8 cellular contexts compared by ENCODE assay signal in genomic region chr11:1832181-1832988, GRCh38. TPM values are rescaled to one million over a fixed set of nuclear protein-coding genes. Genes with fewer than 3 reads are reported as not detected.
DNase-seq lines count a peak whose midpoint lies in the region; ATAC-seq and TF ChIP-seq lines count a peak whose summit lies in the region.

No MANE protein-coding gene starts in this region.

- H3K4me1 ChIP-seq in aorta (ENCODE audit: control insufficient read depth in 1 of 2, insufficient read depth in 2 of 2, low read length in 2 of 2), result no peaks in the 10 kb centered on the region

- no peaks in the 10 kb centered on the region for H3K36me3 ChIP-seq in aorta (ENCODE audit: control insufficient read depth in 1 of 2, insufficient read depth in 2 of 2, low read length in 1 of 2)

- H3K9me3 ChIP-seq in aorta (ENCODE audit: control insufficient read depth, low read length), result no peaks in the 10 kb centered on the region

- H3K9me3 Mint-ChIP-seq in activated T-helper 1 cell treated with anti-CD3 and anti-CD28 coated beads, Interleukin-12 subunit alpha, Interleukin-12 subunit beta, Interleukin-2, Interleukin-4 antibody, amounts not matched to agents 30 ng/mL and 10 ng/mL and 1 ng/mL, durations not matched to agents 14 hours and 24 hours and 36 hours, result no peaks in the 10 kb centered on the region
- H3K9me3 Mint-ChIP-seq in osteocyte (ENCODE audit: unreplicated experiment), result no peaks in the 10 kb centered on the region

- WGBS in aorta, 2 donors, result 13 to 16% methylated on average over 43 to 45 of the region's 45 CpGs

- no peaks in the 10 kb centered on the region for H3K27me3 ChIP-seq in aorta (ENCODE audit: control insufficient read depth in 1 of 2, insufficient read depth in 2 of 2, low read length in 1 of 2)

- H3K36me3 Mint-ChIP-seq in activated T-helper 1 cell treated with anti-CD3 and anti-CD28 coated beads, Interleukin-12 subunit alpha, Interleukin-12 subunit beta, Interleukin-2, Interleukin-4 antibody, amounts not matched to agents 30 ng/mL and 10 ng/mL and 1 ng/mL, durations not matched to agents 14 hours and 24 hours and 36 hours (ENCODE audit: low read depth), result no peaks in the 10 kb centered on the region
- H3K36me3 Mint-ChIP-seq in osteocyte (ENCODE audit: unreplicated experiment), result no peaks in the 10 kb centered on the region

- peak; percentile 64 for ATAC-seq in aorta (ENCODE audit: low FRiP score)
- ATAC-seq in GM18861 (IDR thresholded peaks at IDR 0.05; ENCODE audit: unreplicated experiment), result no peak
- no peak for ATAC-seq in GM18520 (IDR thresholded peaks at IDR 0.05; ENCODE audit: unreplicated experiment)

- H3K4me3 Mint-ChIP-seq in activated T-helper 1 cell treated with anti-CD3 and anti-CD28 coated beads, Interleukin-12 subunit alpha, Interleukin-12 subunit beta, Interleukin-2, Interleukin-4 antibody, amounts not matched to agents 30 ng/mL and 10 ng/mL and 1 ng/mL, durations not matched to agents 14 hours and 24 hours and 36 hours, result no peak overlapping the region
- H3K4me3 Mint-ChIP-seq in osteocyte (ENCODE audit: unreplicated experiment), result no peak overlapping the region

- no peak overlapping the region for H3K27ac Mint-ChIP-seq in activated T-helper 1 cell treated with anti-CD3 and anti-CD28 coated beads, Interleukin-12 subunit alpha, Interleukin-12 subunit beta, Interleukin-2, Interleukin-4 antibody, amounts not matched to agents 30 ng/mL and 10 ng/mL and 1 ng/mL, durations not matched to agents 14 hours and 24 hours and 36 hours
- peak overlapping the region; percentile 80 for H3K27ac Mint-ChIP-seq in osteocyte (ENCODE audit: unreplicated experiment)

- peaks cover 2% of the 10 kb centered on the region for H3K27me3 Mint-ChIP-seq in activated T-helper 1 cell treated with anti-CD3 and anti-CD28 coated beads, Interleukin-12 subunit alpha, Interleukin-12 subunit beta, Interleukin-2, Interleukin-4 antibody, amounts not matched to agents 30 ng/mL and 10 ng/mL and 1 ng/mL, durations not matched to agents 14 hours and 24 hours and 36 hours (ENCODE audit: insufficient read depth)
- no peaks in the 10 kb centered on the region for H3K27me3 Mint-ChIP-seq in osteocyte (ENCODE audit: unreplicated experiment)

- no peak overlapping the region for H3K27ac ChIP-seq in aorta (ENCODE audit: low read depth in 1 of 2, low read length in 2 of 2)

- no peaks in the 10 kb centered on the region for H3K4me1 Mint-ChIP-seq in activated T-helper 1 cell treated with anti-CD3 and anti-CD28 coated beads, Interleukin-12 subunit alpha, Interleukin-12 subunit beta, Interleukin-2, Interleukin-4 antibody, amounts not matched to agents 30 ng/mL and 10 ng/mL and 1 ng/mL, durations not matched to agents 14 hours and 24 hours and 36 hours (ENCODE audit: low read depth)
- H3K4me1 Mint-ChIP-seq in osteocyte (ENCODE audit: unreplicated experiment), result peaks cover 60% of the 10 kb centered on the region

- DNase-seq in NCI-H69 (lab: John Stamatoyannopoulos, UW) (peak; percentile 62), fibroblast of the aortic adventitia (ENCODE audit: low read depth) (peak; percentile 5), osteocyte (ENCODE audit: extremely low spot score, unreplicated experiment) (no peak), aorta (peak; percentile 77 to 91)
- DNase-seq in activated T-helper 1 cell treated with anti-CD3 and anti-CD28 coated beads, Interleukin-12 subunit alpha, Interleukin-12 subunit beta, Interleukin-2, Interleukin-4 antibody, amounts not matched to agents 30 ng/mL and 10 ng/mL and 1 ng/mL, durations not matched to agents 14 hours and 24 hours and 36 hours (ENCODE audit: low spot score), result peak; percentile 51

- TF ChIP-seq CTCF in GM12872 (IDR thresholded peaks at IDR 0.05; ENCODE audit: insufficient read depth, low read depth, low read length) (peak; percentile 89), fibroblast of the aortic adventitia (IDR thresholded peaks at IDR 0.05; ENCODE audit: insufficient read depth, low read length) (peak; percentile 86), osteocyte (IDR thresholded peaks at IDR 0.05) (peak; percentile 100)

- H3K4me3 ChIP-seq in fibroblast of the aortic adventitia (ENCODE audit: low read depth, low read length) (no peak overlapping the region), aorta (ENCODE audit: low read length in 2 of 2) (no peak overlapping the region)

- intact Hi-C loops in activated T-helper 1 cell treated with anti-CD3 and anti-CD28 coated beads, Interleukin-12 subunit alpha, Interleukin-12 subunit beta, Interleukin-2, Interleukin-4 antibody, amounts not matched to agents 30 ng/mL and 10 ng/mL and 1 ng/mL, durations not matched to agents 14 hours and 24 hours and 36 hours (cut with micrococcal nuclease), result loop anchor here (1.0 kb wide), 2 partner anchors 138 to 180 kb away; no protein-coding TSS in a partner anchor
- intact Hi-C loops in aorta (cut with DNase I), result loop anchor here (1.0 to 5.0 kb wide), 3 partner anchors 138 to 180 kb away; no protein-coding TSS in a partner anchor

RNA-seq across cellular contexts. Expression of gene SYT8, which starts 2.4 kb away (rescaled TPM):
- not detected in 2 replicates for total RNA-seq in activated T-helper 1 cell treated with anti-CD3 and anti-CD28 coated beads, Interleukin-12 subunit alpha, Interleukin-12 subunit beta, Interleukin-2, Interleukin-4 antibody, amounts not matched to agents 30 ng/mL and 10 ng/mL and 1 ng/mL, durations not matched to agents 14 hours and 24 hours and 36 hours
- 0.82 TPM in 1 of 2 replicates, not detected in the other for total RNA-seq in fibroblast of the aortic adventitia (ENCODE audit: low replicate concordance)
- 5.0 and 6.2 TPM in 2 replicates for total RNA-seq in osteocyte
- under 1 TPM; 0.19 to 0.75 TPM for total RNA-seq in aorta
- 10 to 100 TPM in 1 of 2 donors, 1 to 10 TPM in 1; 6.4 to 14.3 TPM for polyA plus RNA-seq in aorta

RNA-seq across cellular contexts. Expression of gene TNNI2, which starts 6.4 kb away (rescaled TPM):
- total RNA-seq in activated T-helper 1 cell treated with anti-CD3 and anti-CD28 coated beads, Interleukin-12 subunit alpha, Interleukin-12 subunit beta, Interleukin-2, Interleukin-4 antibody, amounts not matched to agents 30 ng/mL and 10 ng/mL and 1 ng/mL, durations not matched to agents 14 hours and 24 hours and 36 hours, result not detected in 2 replicates
- total RNA-seq in fibroblast of the aortic adventitia (ENCODE audit: low replicate concordance) (not detected in 2 replicates), osteocyte (1.0 and 1.1 TPM in 2 replicates), aorta (1 to 10 TPM in 1 of 2 donors, under 1 TPM in 1; 0.81 to 2.2 TPM)
- under 1 TPM; 0.75 to 0.82 TPM for polyA plus RNA-seq in aorta

RNA-seq across cellular contexts. Expression of gene LSP1, which starts 20.5 kb away (rescaled TPM):
- total RNA-seq in activated T-helper 1 cell treated with anti-CD3 and anti-CD28 coated beads, Interleukin-12 subunit alpha, Interleukin-12 subunit beta, Interleukin-2, Interleukin-4 antibody, amounts not matched to agents 30 ng/mL and 10 ng/mL and 1 ng/mL, durations not matched to agents 14 hours and 24 hours and 36 hours, result 257 and 262 TPM in 2 replicates
- total RNA-seq in fibroblast of the aortic adventitia (ENCODE audit: low replicate concordance) (18.7 and 40.2 TPM in 2 replicates), osteocyte (26.9 and 29.5 TPM in 2 replicates), aorta (100 to 1,000 TPM in 1 of 2 donors, 10 to 100 TPM in 1; 45.2 to 128 TPM)
- polyA plus RNA-seq in aorta, result 10 to 100 TPM; 12.0 to 40.4 TPM

RNA-seq across cellular contexts. Expression of gene PRR33, which starts 59.3 kb away (rescaled TPM):
- total RNA-seq in activated T-helper 1 cell treated with anti-CD3 and anti-CD28 coated beads, Interleukin-12 subunit alpha, Interleukin-12 subunit beta, Interleukin-2, Interleukin-4 antibody, amounts not matched to agents 30 ng/mL and 10 ng/mL and 1 ng/mL, durations not matched to agents 14 hours and 24 hours and 36 hours, result 0.05 TPM in 1 of 2 replicates, not detected in the other
- total RNA-seq in fibroblast of the aortic adventitia (ENCODE audit: low replicate concordance) (not detected in 2 replicates), osteocyte (not detected in 2 replicates), aorta (not detected)
- polyA plus RNA-seq in aorta, result not detected
